Comparison of ENCODE assay signal across 8 cellular contexts in genomic region chr1:150560576-150560975, GRCh38.
DNase-seq lines count a peak whose midpoint lies in the region; ATAC-seq and TF ChIP-seq lines count a peak whose summit lies in the region.

No MANE protein-coding gene starts in this region.

- H3K9me3 Mint-ChIP-seq in activated naive CD8-positive, alpha-beta T cell (ENCODE audit: low read depth): no peaks in the 10 kb centered on the region
- no peaks in the 10 kb centered on the region for H3K9me3 Mint-ChIP-seq in stimulated activated effector memory CD8-positive, alpha-beta T cell treated with anti-CD3 and anti-CD28 coated beads, Interleukin-12 subunit alpha, Interleukin-12 subunit beta, amount 100 ng/mL, for 72 hours

- H3K4me1 ChIP-seq in HUES48 (ENCODE audit: control insufficient read depth, insufficient read depth, low read length): peaks cover 36% of the 10 kb centered on the region
- H3K4me1 ChIP-seq in iPS-18a (ENCODE audit: control insufficient read depth, low read depth, low read length): peaks cover 28% of the 10 kb centered on the region

- H3K4me3 Mint-ChIP-seq in activated naive CD8-positive, alpha-beta T cell: peak overlapping the region; percentile 98
- H3K4me3 Mint-ChIP-seq in stimulated activated effector memory CD8-positive, alpha-beta T cell treated with anti-CD3 and anti-CD28 coated beads, Interleukin-12 subunit alpha, Interleukin-12 subunit beta, amount 100 ng/mL, for 72 hours: peak overlapping the region; percentile 88

- H3K36me3 Mint-ChIP-seq in activated naive CD8-positive, alpha-beta T cell: peaks cover 4% of the 10 kb centered on the region
- H3K36me3 Mint-ChIP-seq in stimulated activated effector memory CD8-positive, alpha-beta T cell treated with anti-CD3 and anti-CD28 coated beads, Interleukin-12 subunit alpha, Interleukin-12 subunit beta, amount 100 ng/mL, for 72 hours: peaks cover 42% of the 10 kb centered on the region

- H3K9ac ChIP-seq in HUES48 (ENCODE audit: low read depth, low read length): no peak overlapping the region
- peak overlapping the region; percentile 86 for H3K9ac ChIP-seq in iPS-18a (ENCODE audit: low read length)

- H3K27ac Mint-ChIP-seq in activated naive CD8-positive, alpha-beta T cell: peak overlapping the region; percentile 100
- peak overlapping the region; percentile 97 for H3K27ac Mint-ChIP-seq in stimulated activated effector memory CD8-positive, alpha-beta T cell treated with anti-CD3 and anti-CD28 coated beads, Interleukin-12 subunit alpha, Interleukin-12 subunit beta, amount 100 ng/mL, for 72 hours

- H3K27ac ChIP-seq in HUES48 (ENCODE audit: low read depth, low read length) (peak overlapping the region; percentile 100), iPS-18a (ENCODE audit: low read length) (no peak overlapping the region)

- no peaks in the 10 kb centered on the region for H3K9me3 ChIP-seq in HUES48 (ENCODE audit: control insufficient read depth, insufficient read depth, low read length)
- no peaks in the 10 kb centered on the region for H3K9me3 ChIP-seq in iPS-18a (ENCODE audit: control insufficient read depth, low read depth, low read length)

- no peak for ATAC-seq in stimulated activated effector memory CD8-positive, alpha-beta T cell treated with anti-CD3 and anti-CD28 coated beads, Interleukin-12 subunit alpha, Interleukin-12 subunit beta, amount 100 ng/mL, for 72 hours

- TF ChIP-seq CTCF in GM20000 (IDR thresholded peaks at IDR 0.05; ENCODE audit: extremely low read depth, missing control alignments): no peak

- H3K36me3 ChIP-seq in HUES48 (ENCODE audit: control insufficient read depth, insufficient read depth, low read length) (0 out of 2 replicates have a peak, but pooled peaks cover under 1% of the 10 kb centered on the region), iPS-18a (ENCODE audit: control insufficient read depth, low read depth, low read length) (no peaks in the 10 kb centered on the region)

- no peaks in the 10 kb centered on the region for H3K27me3 ChIP-seq in HUES48 (ENCODE audit: control insufficient read depth, insufficient read depth, low read length)
- no peaks in the 10 kb centered on the region for H3K27me3 ChIP-seq in iPS-18a (ENCODE audit: control insufficient read depth, insufficient read depth, low read length)

- H3K4me3 ChIP-seq in HUES48 (ENCODE audit: low read depth, low read length): peak overlapping the region; percentile 90
- H3K4me3 ChIP-seq in iPS-18a (ENCODE audit: low read length): peak overlapping the region; percentile 78

- peaks cover 43% of the 10 kb centered on the region for H3K4me1 Mint-ChIP-seq in activated naive CD8-positive, alpha-beta T cell (ENCODE audit: low read depth)
- peaks cover 54% of the 10 kb centered on the region for H3K4me1 Mint-ChIP-seq in stimulated activated effector memory CD8-positive, alpha-beta T cell treated with anti-CD3 and anti-CD28 coated beads, Interleukin-12 subunit alpha, Interleukin-12 subunit beta, amount 100 ng/mL, for 72 hours

- no peak for DNase-seq in stimulated activated effector memory CD8-positive, alpha-beta T cell treated with anti-CD3 and anti-CD28 coated beads, Interleukin-12 subunit alpha, Interleukin-12 subunit beta, amount 100 ng/mL, for 72 hours (ENCODE audit: low spot score in 2 of 2)
- no peak for DNase-seq in UCSD-AML1 (lab: John Stamatoyannopoulos, UW; ENCODE audit: unreplicated experiment)
- no peak for DNase-seq in GM20000 (ENCODE audit: low spot score)
- no peak for DNase-seq in hepatic stellate cell (ENCODE audit: low spot score)
- no peak for DNase-seq in NCI-H2029 (lab: John Stamatoyannopoulos, UW)

- H3K27me3 Mint-ChIP-seq in activated naive CD8-positive, alpha-beta T cell: no peaks in the 10 kb centered on the region
